In genomic region chr10:96699613-96700012, GRCh38 we compare ENCODE assay signal across 1 cellular context.
TF ChIP-seq lines count a peak whose summit lies in the region.

No MANE protein-coding gene starts in this region.

TF ChIP-seq in GM12878, 131 proteins besides CTCF, POLR2A, EP300 and RAD21:
- TF ChIP-seq BCL11A (IDR thresholded peaks at IDR 0.05; ENCODE audit: low read depth, low read length) (no peak), TARDBP (IDR thresholded peaks at IDR 0.05; ENCODE audit: borderline replicate concordance) (no peak), ZNF687 (IDR thresholded peaks at IDR 0.05) (0 out of 2 replicates have a peak, but pooled peaks have one; percentile 2), CBFB (IDR thresholded peaks at IDR 0.05; ENCODE audit: low read depth) (0 out of 2 replicates have a peak, but pooled peaks have one; percentile 2), MLLT1 (IDR thresholded peaks at IDR 0.05) (peak; percentile 8; the same call in 1 of the 2 replicates), RUNX3 (IDR thresholded peaks at IDR 0.05; ENCODE audit: low read length) (no peak), TCF12 (IDR thresholded peaks at IDR 0.05; ENCODE audit: low read depth, low read length) (no peak), MEF2A (IDR thresholded peaks at IDR 0.05; ENCODE audit: insufficient read depth, low read depth, low read length) (0 out of 2 replicates have a peak, but pooled peaks have one; percentile 6), ZZZ3 (IDR thresholded peaks at IDR 0.05; ENCODE audit: control insufficient read depth, insufficient read length, low read depth) (no peak), HDAC6 (IDR thresholded peaks at IDR 0.05; ENCODE audit: unreplicated experiment) (no peak), ATF2 (IDR thresholded peaks at IDR 0.05; ENCODE audit: low read length) (0 out of 2 replicates have a peak, but pooled peaks have one; percentile 35), NFIC (IDR thresholded peaks at IDR 0.05; ENCODE audit: low read depth, low read length) (0 out of 2 replicates have a peak, but pooled peaks have one; percentile 22), WRNIP1 (IDR thresholded peaks at IDR 0.05; ENCODE audit: borderline replicate concordance, low read depth, low read length) (no peak), ZNF384 (IDR thresholded peaks at IDR 0.05; ENCODE audit: borderline replicate concordance, low read depth, low read length) (no peak), TCF7 (IDR thresholded peaks at IDR 0.05; ENCODE audit: borderline replicate concordance) (no peak), SRF (IDR thresholded peaks at IDR 0.05; ENCODE audit: low read depth in 2 of 2, low read length in 2 of 2) (peak; percentile 48 to 91), MXI1 (IDR thresholded peaks at IDR 0.05; ENCODE audit: low read depth, low read length) (no peak)
